ENCODE assay signal across 2 cellular contexts in genomic region chr3:49024449-49024848, GRCh38.
A peak's percentile ranks its signal among the peaks of the same experiment; 100 is the strongest.
TF ChIP-seq lines count a peak whose summit lies in the region.

No MANE protein-coding gene starts in this region.

TF ChIP-seq in IMR-90, 13 proteins besides CTCF, POLR2A, EP300 and RAD21:
- no peak for TF ChIP-seq ELK1 (IDR thresholded peaks at IDR 0.05; ENCODE audit: borderline replicate concordance, low read depth, low read length)
- TF ChIP-seq BHLHE40 (IDR thresholded peaks at IDR 0.05; ENCODE audit: low read depth, low read length): no peak
- TF ChIP-seq MAZ (IDR thresholded peaks at IDR 0.05; ENCODE audit: borderline replicate concordance, low read depth, low read length): no peak
- no peak for TF ChIP-seq NFE2L2 (IDR thresholded peaks at IDR 0.05; ENCODE audit: low read depth, low read length)
- TF ChIP-seq SMC3 (IDR thresholded peaks at IDR 0.05; ENCODE audit: low read depth, low read length): no peak
- TF ChIP-seq, protein P1, sequence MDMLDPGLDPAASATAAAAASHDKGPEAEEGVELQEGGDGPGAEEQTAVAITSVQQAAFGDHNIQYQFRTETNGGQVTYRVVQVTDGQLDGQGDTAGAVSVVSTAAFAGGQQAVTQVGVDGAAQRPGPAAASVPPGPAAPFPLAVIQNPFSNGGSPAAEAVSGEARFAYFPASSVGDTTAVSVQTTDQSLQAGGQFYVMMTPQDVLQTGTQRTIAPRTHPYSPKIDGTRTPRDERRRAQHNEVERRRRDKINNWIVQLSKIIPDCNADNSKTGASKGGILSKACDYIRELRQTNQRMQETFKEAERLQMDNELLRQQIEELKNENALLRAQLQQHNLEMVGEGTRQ (IDR thresholded peaks at IDR 0.05; ENCODE audit: low read depth, low read length): no peak
- no peak for TF ChIP-seq MAFK (IDR thresholded peaks at IDR 0.05; ENCODE audit: low read depth, low read length)
- TF ChIP-seq FOS (IDR thresholded peaks at IDR 0.05; ENCODE audit: low read depth, low read length): no peak
- no peak for TF ChIP-seq CHD1 (IDR thresholded peaks at IDR 0.05; ENCODE audit: low read depth, low read length)
- no peak for TF ChIP-seq MXI1 (IDR thresholded peaks at IDR 0.05; ENCODE audit: borderline replicate concordance, low read depth, low read length)
- TF ChIP-seq RCOR1 (IDR thresholded peaks at IDR 0.05; ENCODE audit: insufficient replicate concordance, low read length): no peak
- no peak for TF ChIP-seq RFX5 (IDR thresholded peaks at IDR 0.05; ENCODE audit: low read depth, low read length)
- TF ChIP-seq CEBPB (IDR thresholded peaks at IDR 0.05; ENCODE audit: low read depth, low read length): no peak

TF ChIP-seq in GM12878, 131 proteins besides CTCF, POLR2A, EP300 and RAD21:
- 0 out of 2 replicates have a peak, but pooled peaks have one; percentile 41 for TF ChIP-seq POLR2AphosphoS5 (IDR thresholded peaks at IDR 0.05; ENCODE audit: low read length)
- TF ChIP-seq KAT2A (conservative IDR thresholded peaks at IDR 0.05; ENCODE audit: control insufficient read depth, low read depth, low read length): no peak
